22 cellular contexts compared by ENCODE assay signal in the genomic region with DNA sequence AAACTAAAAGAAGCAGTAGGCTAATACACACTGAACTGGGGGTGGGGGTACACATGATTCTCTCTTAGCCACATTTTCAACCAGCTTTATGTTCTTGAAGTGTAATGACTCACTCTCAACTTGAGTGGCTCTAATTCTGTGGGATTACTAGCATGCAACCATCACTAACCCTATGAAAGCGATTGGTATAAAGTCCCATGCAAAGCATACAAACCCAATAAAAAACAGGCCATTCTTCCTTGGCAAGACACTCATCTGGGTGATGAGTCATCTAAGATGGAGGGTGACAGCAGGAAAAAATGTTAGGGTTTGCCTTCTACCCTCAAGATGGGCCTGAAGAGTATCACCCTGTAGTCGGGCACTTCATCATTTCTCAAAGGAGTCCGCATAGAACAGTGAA. TPM values are rescaled to one million over a fixed set of nuclear protein-coding genes. Genes with fewer than 3 reads are reported as not detected.
DNase-seq lines count a peak whose midpoint lies in the region; ATAC-seq and TF ChIP-seq lines count a peak whose summit lies in the region.
"Had no signal": no experiment of that assay in that cellular context is flagged by ENCODE, and none has a peak within 500 bp of the region (broad histone marks: within the 10 kb centered on the region; RNA-seq: fewer than 3 reads in every experiment).

No MANE protein-coding gene starts in this region.

- H3K27me3 ChIP-seq in A673 (replicated peaks; ENCODE audit: insufficient read depth, low read depth, low read length, poor library complexity), result no peaks in the 10 kb centered on the region
- H3K27me3 ChIP-seq: heart right ventricle had no signal

- H3K36me3 ChIP-seq in A673 (ENCODE audit: insufficient read depth, low read length, poor library complexity, severe bottlenecking), result peaks cover 5% of the 10 kb centered on the region

- no peaks in the 10 kb centered on the region for H3K9me3 ChIP-seq in A673 (ENCODE audit: low read depth, low read length, poor library complexity, severe bottlenecking)
- H3K9me3 ChIP-seq: heart right ventricle had no signal

- no peak for TF ChIP-seq CTCF in A673 (conservative IDR thresholded peaks at IDR 0.05; ENCODE audit: low read depth, low read length)
- TF ChIP-seq CTCF in nephron progenitor cell (IDR thresholded peaks at IDR 0.05), result no peak

- H3K4me3 ChIP-seq in A673 (ENCODE audit: low read depth, low read length, poor library complexity, severe bottlenecking), result no peak overlapping the region
- H3K4me3 ChIP-seq: GM23248, heart right ventricle, SK-N-MC had no signal

- no peaks in the 10 kb centered on the region for H3K4me1 Mint-ChIP-seq in activated T-helper 17 cell treated with anti-CD3 and anti-CD28 coated beads, Interleukin-2, amount 50 U/mL, for 72 hours
- no peaks in the 10 kb centered on the region for H3K4me1 Mint-ChIP-seq in nephron progenitor cell
- H3K4me1 Mint-ChIP-seq: immature natural killer cell had no signal

- H3K36me3 Mint-ChIP-seq in activated T-helper 17 cell treated with anti-CD3 and anti-CD28 coated beads, Interleukin-2, amount 50 U/mL, for 72 hours (ENCODE audit: low read depth), result no peaks in the 10 kb centered on the region
- H3K36me3 Mint-ChIP-seq in nephron progenitor cell (ENCODE audit: low read depth), result peaks cover 77% of the 10 kb centered on the region

- H3K27ac ChIP-seq in A673 (ENCODE audit: low read depth, low read length, poor library complexity, severe bottlenecking), result no peak overlapping the region
- H3K27ac ChIP-seq: GM23248, heart right ventricle, SK-N-MC had no signal

- POLR2A ChIA-PET in A673 (lab: Charles Lee; ENCODE audit: low non-redundant PET), result no interaction called here

- ATAC-seq in activated T-helper 17 cell treated with anti-CD3 and anti-CD28 coated beads, Interleukin-2, amount 50 U/mL, for 72 hours (replicated peaks), result peak; percentile 29
- ATAC-seq in HG03432 (IDR thresholded peaks at IDR 0.05; ENCODE audit: unreplicated experiment) (no peak), GM21723 (IDR thresholded peaks at IDR 0.05; ENCODE audit: unreplicated experiment) (no peak)
- ATAC-seq: heart right ventricle had no signal

- no peaks in the 10 kb centered on the region for H3K4me1 ChIP-seq in A673 (ENCODE audit: insufficient read depth, low read length, poor library complexity, severe bottlenecking)
- H3K4me1 ChIP-seq: heart right ventricle had no signal

- H3K27ac Mint-ChIP-seq in activated T-helper 17 cell treated with anti-CD3 and anti-CD28 coated beads, Interleukin-2, amount 50 U/mL, for 72 hours, result no peak overlapping the region
- H3K27ac Mint-ChIP-seq in nephron progenitor cell, result no peak overlapping the region

- no peak overlapping the region for H3K4me3 Mint-ChIP-seq in activated T-helper 17 cell treated with anti-CD3 and anti-CD28 coated beads, Interleukin-2, amount 50 U/mL, for 72 hours
- H3K4me3 Mint-ChIP-seq in nephron progenitor cell, result no peak overlapping the region
- H3K4me3 Mint-ChIP-seq: immature natural killer cell had no signal

- BruUV-seq in A673 (replicated peaks; lab: Mats Ljungman, UMichigan), result no TSS peak

- no peaks in the 10 kb centered on the region for H3K27me3 Mint-ChIP-seq in activated T-helper 17 cell treated with anti-CD3 and anti-CD28 coated beads, Interleukin-2, amount 50 U/mL, for 72 hours
- H3K27me3 Mint-ChIP-seq in nephron progenitor cell (ENCODE audit: low read depth, poor library complexity), result no peaks in the 10 kb centered on the region

- intact Hi-C loops in A673 (cut with micrococcal nuclease; ENCODE audit: unreplicated experiment), result no loop called here

- H3K9me3 Mint-ChIP-seq in activated T-helper 17 cell treated with anti-CD3 and anti-CD28 coated beads, Interleukin-2, amount 50 U/mL, for 72 hours, result no peaks in the 10 kb centered on the region
- H3K9me3 Mint-ChIP-seq in nephron progenitor cell, result no peaks in the 10 kb centered on the region
- H3K9me3 Mint-ChIP-seq: immature natural killer cell had no signal

- CTCF ChIA-PET in A673 (lab: Charles Lee), result no interaction called here

- DNase-seq in A673 (ENCODE audit: low spot score) (peak; percentile 37), EL (peak; percentile 29), glomerular visceral epithelial cell (ENCODE audit: extremely low spot score) (peak; percentile 31), nephron progenitor cell (no peak), NCI-H1105 (lab: John Stamatoyannopoulos, UW) (no peak)
- DNase-seq: activated CD4-positive, alpha-beta T cell treated with anti-CD3 and anti-CD28 coated beads for 1 hour; activated gamma-delta T cell; AML-193; effector CD8-positive, alpha-beta T cell; GM23248; heart right ventricle; immature natural killer cell; Karpas-422; NCI-H1436; NCI-H2227 treated with DMSO at 0.1 percent for 48 hours; nucleus accumbens; retina; T1000 had no signal

RNA-seq across cellular contexts. Expression of a gene that starts 14.9 kb away (rescaled TPM):
- total RNA-seq in A673 (2021), result not detected in 2 replicates
- total RNA-seq in activated T-helper 17 cell treated with anti-CD3 and anti-CD28 coated beads, Interleukin-2, amount 50 U/mL, for 72 hours, result not detected
- total RNA-seq: GM23248 had no signal

RNA-seq across cellular contexts. Expression of a gene that starts 23.8 kb away (rescaled TPM):
- 66.6 and 67.6 TPM in 2 replicates for total RNA-seq in A673 (2021)
- 1 to 10 TPM; 3.9 to 9.3 TPM for total RNA-seq in activated T-helper 17 cell treated with anti-CD3 and anti-CD28 coated beads, Interleukin-2, amount 50 U/mL, for 72 hours

Comparison
In these comparisons a context has a peak if more than half of its experiments do, and no peak if none do; other contexts are left out.
1. DNase-seq: peak in A673 (single experiment), EL (single experiment) and glomerular visceral epithelial cell (single experiment); none in nephron progenitor cell (single experiment) and NCI-H1105 (single experiment).